ENCODE assay signal across 1 cellular context in the genomic region with DNA sequence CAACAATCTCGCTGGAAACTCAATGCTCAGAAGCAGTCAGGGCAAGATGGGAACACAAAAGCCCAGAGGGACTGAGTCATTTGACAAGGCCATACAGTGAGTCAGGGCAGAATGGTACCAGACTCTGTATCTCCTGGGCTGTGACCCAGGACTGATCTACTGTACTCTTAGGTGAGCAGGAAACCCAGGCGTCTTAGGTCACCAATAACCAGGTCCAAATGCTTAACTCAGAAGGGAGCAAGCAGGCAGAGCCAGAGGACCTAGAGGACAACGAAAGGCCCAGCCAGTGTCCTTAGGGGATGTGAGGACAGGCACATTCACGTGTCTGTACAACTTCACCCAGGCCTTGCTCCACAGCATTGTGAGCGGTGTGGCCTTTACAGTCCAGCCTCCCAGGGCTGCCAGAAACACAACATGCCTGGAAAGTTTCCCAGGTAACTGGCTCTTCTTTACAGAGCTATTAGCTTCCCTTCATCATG.
TF ChIP-seq lines count a peak whose summit lies in the region.

No MANE protein-coding gene starts in this region.

TF ChIP-seq in WTC11, 78 proteins besides CTCF, POLR2A, EP300 and RAD21 (continued from another document):
- TF ChIP-seq, protein P1, sequence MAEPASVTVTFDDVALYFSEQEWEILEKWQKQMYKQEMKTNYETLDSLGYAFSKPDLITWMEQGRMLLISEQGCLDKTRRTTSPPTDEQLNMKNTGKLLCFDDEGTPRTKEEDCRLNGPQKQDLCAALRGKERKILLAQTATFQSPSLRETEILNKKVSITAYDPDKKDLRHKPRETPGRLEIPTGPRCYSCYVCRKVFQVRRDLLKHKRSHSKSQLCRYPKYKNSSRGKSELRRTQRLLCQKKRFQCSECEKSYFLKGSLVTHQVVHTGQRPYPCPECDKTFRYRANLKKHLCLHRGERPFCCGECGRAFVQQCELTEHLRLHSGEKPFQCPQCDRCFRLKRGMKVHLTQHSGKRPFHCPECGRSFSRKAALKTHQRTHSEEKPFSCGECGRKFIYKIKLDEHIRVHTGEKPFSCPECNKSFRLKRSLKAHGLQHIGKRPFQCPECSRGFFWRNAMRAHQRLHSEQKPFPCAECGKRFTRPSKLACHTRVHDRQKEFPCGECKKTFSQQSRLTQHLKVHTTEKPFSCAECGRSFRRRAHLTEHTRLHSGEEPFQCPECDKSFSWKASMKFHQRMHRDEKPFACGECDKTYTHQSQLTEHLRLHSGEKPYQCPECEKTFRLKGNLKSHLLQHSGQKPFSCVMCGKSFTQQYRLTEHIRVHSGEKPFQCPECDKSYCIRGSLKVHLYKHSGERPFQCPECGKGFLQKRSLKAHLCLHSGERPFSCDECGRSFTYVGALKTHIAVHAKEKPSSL (CRISPR knock-in tag; conservative IDR thresholded peaks at IDR 0.05), result no peak
- TF ChIP-seq, protein P2, sequence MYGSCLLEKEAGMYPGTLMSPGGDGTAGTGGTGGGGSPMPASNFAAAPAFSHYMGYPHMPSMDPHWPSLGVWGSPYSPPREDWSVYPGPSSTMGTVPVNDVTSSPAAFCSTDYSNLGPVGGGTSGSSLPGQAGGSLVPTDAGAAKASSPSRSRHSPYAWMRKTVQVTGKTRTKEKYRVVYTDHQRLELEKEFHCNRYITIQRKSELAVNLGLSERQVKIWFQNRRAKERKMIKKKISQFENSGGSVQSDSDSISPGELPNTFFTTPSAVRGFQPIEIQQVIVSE (CRISPR knock-in tag; IDR thresholded peaks at IDR 0.05; ENCODE audit: borderline replicate concordance), result no peak
- TF ChIP-seq, protein P3, sequence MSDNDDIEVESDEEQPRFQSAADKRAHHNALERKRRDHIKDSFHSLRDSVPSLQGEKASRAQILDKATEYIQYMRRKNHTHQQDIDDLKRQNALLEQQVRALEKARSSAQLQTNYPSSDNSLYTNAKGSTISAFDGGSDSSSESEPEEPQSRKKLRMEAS (CRISPR knock-in tag; IDR thresholded peaks at IDR 0.05), result no peak
- TF ChIP-seq, protein P4, sequence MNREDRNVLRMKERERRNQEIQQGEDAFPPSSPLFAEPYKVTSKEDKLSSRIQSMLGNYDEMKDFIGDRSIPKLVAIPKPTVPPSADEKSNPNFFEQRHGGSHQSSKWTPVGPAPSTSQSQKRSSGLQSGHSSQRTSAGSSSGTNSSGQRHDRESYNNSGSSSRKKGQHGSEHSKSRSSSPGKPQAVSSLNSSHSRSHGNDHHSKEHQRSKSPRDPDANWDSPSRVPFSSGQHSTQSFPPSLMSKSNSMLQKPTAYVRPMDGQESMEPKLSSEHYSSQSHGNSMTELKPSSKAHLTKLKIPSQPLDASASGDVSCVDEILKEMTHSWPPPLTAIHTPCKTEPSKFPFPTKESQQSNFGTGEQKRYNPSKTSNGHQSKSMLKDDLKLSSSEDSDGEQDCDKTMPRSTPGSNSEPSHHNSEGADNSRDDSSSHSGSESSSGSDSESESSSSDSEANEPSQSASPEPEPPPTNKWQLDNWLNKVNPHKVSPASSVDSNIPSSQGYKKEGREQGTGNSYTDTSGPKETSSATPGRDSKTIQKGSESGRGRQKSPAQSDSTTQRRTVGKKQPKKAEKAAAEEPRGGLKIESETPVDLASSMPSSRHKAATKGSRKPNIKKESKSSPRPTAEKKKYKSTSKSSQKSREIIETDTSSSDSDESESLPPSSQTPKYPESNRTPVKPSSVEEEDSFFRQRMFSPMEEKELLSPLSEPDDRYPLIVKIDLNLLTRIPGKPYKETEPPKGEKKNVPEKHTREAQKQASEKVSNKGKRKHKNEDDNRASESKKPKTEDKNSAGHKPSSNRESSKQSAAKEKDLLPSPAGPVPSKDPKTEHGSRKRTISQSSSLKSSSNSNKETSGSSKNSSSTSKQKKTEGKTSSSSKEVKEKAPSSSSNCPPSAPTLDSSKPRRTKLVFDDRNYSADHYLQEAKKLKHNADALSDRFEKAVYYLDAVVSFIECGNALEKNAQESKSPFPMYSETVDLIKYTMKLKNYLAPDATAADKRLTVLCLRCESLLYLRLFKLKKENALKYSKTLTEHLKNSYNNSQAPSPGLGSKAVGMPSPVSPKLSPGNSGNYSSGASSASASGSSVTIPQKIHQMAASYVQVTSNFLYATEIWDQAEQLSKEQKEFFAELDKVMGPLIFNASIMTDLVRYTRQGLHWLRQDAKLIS (CRISPR knock-in tag; IDR thresholded peaks at IDR 0.05; ENCODE audit: borderline replicate concordance), result no peak
- TF ChIP-seq GRHL2 (CRISPR knock-in tag; IDR thresholded peaks at IDR 0.05; ENCODE audit: insufficient replicate concordance, severe bottlenecking) (no peak), SP1 (CRISPR knock-in tag; conservative IDR thresholded peaks at IDR 0.05) (no peak), ZNF317 (CRISPR knock-in tag; IDR thresholded peaks at IDR 0.05; ENCODE audit: borderline replicate concordance, low read depth) (no peak), ZNF121 (CRISPR knock-in tag; IDR thresholded peaks at IDR 0.05) (no peak)
TF ChIP-seq in WTC11: peak in this region for 0.
